9 cellular contexts compared by ENCODE assay signal in genomic region chr5:176538505-176538806, GRCh38. TPM values are rescaled to one million over a fixed set of nuclear protein-coding genes. Genes with fewer than 3 reads are reported as not detected.
DNase-seq lines count a peak whose midpoint lies in the region; ATAC-seq, FAIRE-seq and TF ChIP-seq lines count a peak whose summit lies in the region.
"Had no signal": no experiment of that assay in that cellular context is flagged by ENCODE, and none has a peak within 500 bp of the region (broad histone marks: within the 10 kb centered on the region; RNA-seq: fewer than 3 reads in every experiment).

No MANE protein-coding gene starts in this region.

- peak overlapping the region; percentile 96 for H3K4me2 ChIP-seq in Karpas-422 (ENCODE audit: low read depth, low read length, poor library complexity, severe bottlenecking)

- no peak overlapping the region for H2AFZ ChIP-seq in Karpas-422 (ENCODE audit: low read length)

- peak overlapping the region; percentile 92 for H3K4me3 Mint-ChIP-seq in central memory CD8-positive, alpha-beta T cell
- peak overlapping the region; percentile 93 for H3K4me3 Mint-ChIP-seq in natural killer cell treated with Interleukin-12 subunit alpha and Interleukin-12 subunit beta and Interleukin-15 and Interleukin-18, amount 100 ng/mL, for 72 hours

- H3K4me1 ChIP-seq in Karpas-422 (ENCODE audit: low read length) = peaks cover 70% of the 10 kb centered on the region

- peak overlapping the region; percentile 97 for H3K27ac Mint-ChIP-seq in central memory CD8-positive, alpha-beta T cell (ENCODE audit: low read depth)
- H3K27ac Mint-ChIP-seq in natural killer cell treated with Interleukin-12 subunit alpha and Interleukin-12 subunit beta and Interleukin-15 and Interleukin-18, amount 100 ng/mL, for 72 hours = peak overlapping the region; percentile 95 to 99

- no peaks in the 10 kb centered on the region for H3K9me3 Mint-ChIP-seq in central memory CD8-positive, alpha-beta T cell
- no peaks in the 10 kb centered on the region for H3K9me3 Mint-ChIP-seq in natural killer cell treated with Interleukin-12 subunit alpha and Interleukin-12 subunit beta and Interleukin-15 and Interleukin-18, amount 100 ng/mL, for 72 hours

- H3K9me3 ChIP-seq in Karpas-422 (ENCODE audit: low read length) = no peaks in the 10 kb centered on the region

- no peaks in the 10 kb centered on the region for H3K27me3 Mint-ChIP-seq in central memory CD8-positive, alpha-beta T cell
- no peaks in the 10 kb centered on the region for H3K27me3 Mint-ChIP-seq in natural killer cell treated with Interleukin-12 subunit alpha and Interleukin-12 subunit beta and Interleukin-15 and Interleukin-18, amount 100 ng/mL, for 72 hours

- peak; percentile 63 for DNase-seq in Karpas-422
- DNase-seq in central memory CD8-positive, alpha-beta T cell (ENCODE audit: low spot score in 2 of 2) = no peak
- DNase-seq in natural killer cell treated with Interleukin-12 subunit alpha and Interleukin-12 subunit beta and Interleukin-15 and Interleukin-18, amount 100 ng/mL, for 72 hours (ENCODE audit: low spot score) = no peak
- no peak for DNase-seq in HTR-8/SVneo (ENCODE audit: insufficient read length, low spot score)

- peaks cover 42% of the 10 kb centered on the region for H3K36me3 Mint-ChIP-seq in central memory CD8-positive, alpha-beta T cell (ENCODE audit: insufficient read depth)
- no peaks in the 10 kb centered on the region for H3K36me3 Mint-ChIP-seq in natural killer cell treated with Interleukin-12 subunit alpha and Interleukin-12 subunit beta and Interleukin-15 and Interleukin-18, amount 100 ng/mL, for 72 hours

- no peak for ATAC-seq in central memory CD8-positive, alpha-beta T cell (replicated peaks; ENCODE audit: extremely low read depth, poor library complexity, severe bottlenecking)
- no peak for ATAC-seq in natural killer cell treated with Interleukin-12 subunit alpha and Interleukin-12 subunit beta and Interleukin-15 and Interleukin-18, amount 100 ng/mL, for 72 hours
- ATAC-seq in HG03097 (IDR thresholded peaks at IDR 0.05; ENCODE audit: low FRiP score, unreplicated experiment) (no peak), GM21526 (IDR thresholded peaks at IDR 0.05; ENCODE audit: low FRiP score, unreplicated experiment) (no peak), HG03460 (IDR thresholded peaks at IDR 0.05; ENCODE audit: unreplicated experiment) (no peak)

- no peak for TF ChIP-seq CTCF in C4-2B (conservative IDR thresholded peaks at IDR 0.05)

- peaks cover 8% of the 10 kb centered on the region; the same call in 1 of the 2 replicates for H3K36me3 ChIP-seq in Karpas-422 (ENCODE audit: insufficient read depth, low read length)

- no peak for FAIRE-seq in HTR-8/SVneo (lab: Jason Lieb, UNC)

- H3K27ac ChIP-seq in C4-2B = peak overlapping the region; percentile 97
- H3K27ac ChIP-seq in Karpas-422 (ENCODE audit: low read length) = peak overlapping the region; percentile 79

- peaks cover 15% of the 10 kb centered on the region for H4K20me1 ChIP-seq in Karpas-422 (ENCODE audit: insufficient read depth, low read depth, low read length)

- H3K4me1 Mint-ChIP-seq in central memory CD8-positive, alpha-beta T cell = peaks cover 74% of the 10 kb centered on the region
- H3K4me1 Mint-ChIP-seq in natural killer cell treated with Interleukin-12 subunit alpha and Interleukin-12 subunit beta and Interleukin-15 and Interleukin-18, amount 100 ng/mL, for 72 hours (ENCODE audit: low read depth in 2 of 2) = peaks cover 62 to 68% of the 10 kb centered on the region in 2 donors

- H3K4me3 ChIP-seq in Karpas-422 (ENCODE audit: low read length) = peak overlapping the region; percentile 93

- H3K9me2 ChIP-seq in Karpas-422 (replicated peaks; ENCODE audit: insufficient read depth, low read length) = no peaks in the 10 kb centered on the region

- H3K9ac ChIP-seq in Karpas-422 (ENCODE audit: low read length) = peak overlapping the region; percentile 70

- peaks cover 41% of the 10 kb centered on the region for H3K79me2 ChIP-seq in Karpas-422 (ENCODE audit: low read length)

- H3K27me3 ChIP-seq in Karpas-422 (ENCODE audit: low read length) = no peaks in the 10 kb centered on the region

RNA-seq across cellular contexts. Expression of gene RNF44, which starts 1.3 kb away (rescaled TPM):
- 33.1 and 55.8 TPM in 2 replicates for total RNA-seq in Karpas-422 (2014; rRNA removed; shearing (Covaris generic); ENCODE audit: low replicate concordance)
- 10 to 100 TPM; 58.1 to 76.3 TPM for total RNA-seq in natural killer cell treated with Interleukin-12 subunit alpha and Interleukin-12 subunit beta and Interleukin-15 and Interleukin-18, amount 100 ng/mL, for 72 hours

RNA-seq across cellular contexts. Expression of gene CDHR2, which starts 10.7 kb away (rescaled TPM):
- 0.04 and 0.07 TPM in 2 replicates for total RNA-seq in Karpas-422 (2014; rRNA removed; shearing (Covaris generic); ENCODE audit: low replicate concordance)
- under 1 TPM; 0.33 to 0.40 TPM for total RNA-seq in natural killer cell treated with Interleukin-12 subunit alpha and Interleukin-12 subunit beta and Interleukin-15 and Interleukin-18, amount 100 ng/mL, for 72 hours
- total RNA-seq: M059J had no signal
